Comparison of ENCODE assay signal across 8 cellular contexts in genomic region chr2:134718956-134719814, GRCh38. TPM values are rescaled to one million over a fixed set of nuclear protein-coding genes. Genes with fewer than 3 reads are reported as not detected.
A peak's percentile ranks its signal among the peaks of the same experiment; 100 is the strongest.
DNase-seq lines count a peak whose midpoint lies in the region; ATAC-seq and TF ChIP-seq lines count a peak whose summit lies in the region.

TMEM163 (minus strand) TSS chr2:134719000.

- TF ChIP-seq CTCF in GM10266 (IDR thresholded peaks at IDR 0.05; ENCODE audit: control insufficient read depth, insufficient read depth, low read depth, missing control alignments) (no peak), coronary artery (IDR thresholded peaks at IDR 0.05) (no peak), thyroid gland (IDR thresholded peaks at IDR 0.05) (no peak)

- no peak within 1 kb of the TSS for H4K8ac ChIP-seq in mesendoderm (ENCODE audit: low read depth, low read length)

- peak within 1 kb of the TSS; percentile 37 for H3K4me2 ChIP-seq in mesendoderm (ENCODE audit: low read length)

- no peaks in the 10 kb centered on the region for H3K79me1 ChIP-seq in mesendoderm (ENCODE audit: low read length)

- H3K4me3 ChIP-seq in coronary artery (peak within 1 kb of the TSS; percentile 69), mesendoderm (ENCODE audit: low read length) (peak within 1 kb of the TSS; percentile 32), thyroid gland (replicated peaks in 1 of 3) (peak within 1 kb of the TSS in 2 of 3 donors; percentile 32 to 43)

- no peak within 1 kb of the TSS for H2BK5ac ChIP-seq in mesendoderm (ENCODE audit: low read length)

- H3K27me3 ChIP-seq in mesendoderm (ENCODE audit: insufficient read depth, low read length, poor library complexity) (peaks cover 34% of the 10 kb centered on the region), thyroid gland (peaks cover 4% of the 10 kb centered on the region)

- no peaks in the 10 kb centered on the region for H3K36me3 ChIP-seq in mesendoderm (ENCODE audit: control insufficient read depth, insufficient read depth, low read length)
- no peaks in the 10 kb centered on the region for H3K36me3 ChIP-seq in thyroid gland

- no peak within 1 kb of the TSS for H2BK15ac ChIP-seq in mesendoderm (replicated peaks; ENCODE audit: low read depth)

- TF ChIP-seq POLR2A in thyroid gland (IDR thresholded peaks at IDR 0.05), result no peak

- H3K9ac ChIP-seq in mesendoderm (ENCODE audit: low read length), result peak within 1 kb of the TSS; percentile 30

- no peak within 1 kb of the TSS for H2BK120ac ChIP-seq in mesendoderm (ENCODE audit: low read depth, low read length)

- H4K5ac ChIP-seq in mesendoderm (ENCODE audit: low read length), result no peak within 1 kb of the TSS

- H3K23ac ChIP-seq in mesendoderm (ENCODE audit: low read length), result peak within 1 kb of the TSS; percentile 29

- peak; percentile 49 for ATAC-seq in HG02763 (IDR thresholded peaks at IDR 0.05; ENCODE audit: unreplicated experiment)

- WGBS in mesendoderm (ENCODE audit: extremely low coverage, insufficient coverage, low lambda C conversion rate), result no CpG with 5 or more reads among the region's 77 CpGs
- 17 to 18% methylated on average over 32 to 39 of the region's 77 CpGs for WGBS in thyroid gland, 2 donors

- intact Hi-C loops in thyroid gland (cut with DNase I), result no loop called here

- DNase-seq in GM10266 (ENCODE audit: extremely low spot score), result peak; percentile 65
- peak; percentile 40 for DNase-seq in SK-N-DZ (ENCODE audit: low spot score)
- DNase-seq in coronary artery (ENCODE audit: low spot score), result no peak
- no peak for DNase-seq in mesendoderm
- peak; percentile 40 for DNase-seq in thyroid gland
- DNase-seq in NCI-H2107 treated with DMSO at 0.1 percent for 48 hours (lab: John Stamatoyannopoulos, UW; ENCODE audit: unreplicated experiment), result no peak
- DNase-seq in DMS79 (lab: John Stamatoyannopoulos, UW), result no peak

- H3K9me3 ChIP-seq in thyroid gland, result no peaks in the 10 kb centered on the region

- H3K79me2 ChIP-seq in mesendoderm (ENCODE audit: control insufficient read depth, insufficient read depth, low read length), result no peaks in the 10 kb centered on the region

- H3K27ac ChIP-seq in coronary artery, result no peak within 1 kb of the TSS
- H3K27ac ChIP-seq in mesendoderm (ENCODE audit: low read depth, low read length), result no peak within 1 kb of the TSS
- no peak within 1 kb of the TSS for H3K27ac ChIP-seq in thyroid gland

- H2AK5ac ChIP-seq in mesendoderm (ENCODE audit: low read length), result no peak within 1 kb of the TSS

- H3K56ac ChIP-seq in mesendoderm (ENCODE audit: low read length), result peak within 1 kb of the TSS; percentile 64

- no peaks in the 10 kb centered on the region for H3K4me1 ChIP-seq in mesendoderm (ENCODE audit: control insufficient read depth, low read depth, low read length)
- H3K4me1 ChIP-seq in thyroid gland, result peaks cover 6 to 15% of the 10 kb centered on the region in 2 donors

- H3K4ac ChIP-seq in mesendoderm (ENCODE audit: low read depth, low read length), result no peak within 1 kb of the TSS

- peak within 1 kb of the TSS; percentile 25 for H3K18ac ChIP-seq in mesendoderm (ENCODE audit: low read length)

RNA-seq across cellular contexts. Expression of gene TMEM163, which starts in this region (rescaled TPM):
- 9.7 and 13.9 TPM in 2 replicates for polyA plus RNA-seq in SK-N-DZ (2014; cell fraction: cytosol; rRNA removed)
- 8.8 and 9.9 TPM in 2 replicates for polyA plus RNA-seq in SK-N-DZ (2014; cell fraction: nucleus; rRNA removed)
- polyA plus RNA-seq in mesendoderm (2013, experiment 1 of 2), result 0.25 TPM
- polyA plus RNA-seq in mesendoderm (2013, experiment 2 of 2), result 0.15 TPM
- total RNA-seq in thyroid gland, result 1 to 10 TPM in 2 of 4 donors, under 1 TPM in 2; 0.27 to 4.7 (median 1.1) TPM

Comparison
In these comparisons a context has a peak if more than half of its experiments do, and no peak if none do; other contexts are left out.
1. DNase-seq: peak in GM10266 (single experiment), SK-N-DZ (single experiment) and thyroid gland (2 of 2); none in coronary artery (single experiment), mesendoderm (single experiment), NCI-H2107 treated with DMSO at 0.1 percent for 48 hours (single experiment) and DMS79 (single experiment).
2. Peak in every context shown above with its lines, with median percentiles within 50 percentile points of each other: H3K4me3 ChIP-seq.